2 cellular contexts compared by ENCODE assay signal in the genomic region with DNA sequence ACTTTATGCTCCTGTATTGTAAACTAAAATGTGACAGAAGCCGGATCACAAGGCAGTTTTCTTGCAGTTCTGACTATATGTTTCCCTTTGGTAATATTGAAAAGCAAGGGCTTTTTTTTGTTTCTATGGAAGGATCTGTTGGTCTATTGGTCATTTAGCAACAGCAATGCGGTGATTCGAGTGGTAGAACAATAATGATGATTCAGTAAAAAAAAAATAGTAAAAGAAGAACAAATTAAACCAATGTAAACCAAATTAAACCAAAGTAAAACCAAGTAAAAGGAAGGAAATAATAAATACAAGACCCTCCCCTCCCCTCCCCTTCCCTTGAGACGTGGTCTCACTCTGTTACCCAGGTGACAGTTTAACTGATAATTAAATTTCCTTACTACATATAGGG.
A peak's percentile ranks its signal among the peaks of the same experiment; 100 is the strongest.
TF ChIP-seq lines count a peak whose summit lies in the region.

No MANE protein-coding gene starts in this region.

TF ChIP-seq in A549, 52 proteins besides CTCF, POLR2A, EP300 and RAD21 (continued from another document):
- TF ChIP-seq, protein P1, sequence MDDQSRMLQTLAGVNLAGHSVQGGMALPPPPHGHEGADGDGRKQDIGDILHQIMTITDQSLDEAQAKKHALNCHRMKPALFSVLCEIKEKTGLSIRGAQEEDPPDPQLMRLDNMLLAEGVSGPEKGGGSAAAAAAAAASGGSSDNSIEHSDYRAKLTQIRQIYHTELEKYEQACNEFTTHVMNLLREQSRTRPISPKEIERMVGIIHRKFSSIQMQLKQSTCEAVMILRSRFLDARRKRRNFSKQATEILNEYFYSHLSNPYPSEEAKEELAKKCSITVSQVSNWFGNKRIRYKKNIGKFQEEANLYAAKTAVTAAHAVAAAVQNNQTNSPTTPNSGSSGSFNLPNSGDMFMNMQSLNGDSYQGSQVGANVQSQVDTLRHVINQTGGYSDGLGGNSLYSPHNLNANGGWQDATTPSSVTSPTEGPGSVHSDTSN (IDR thresholded peaks at IDR 0.05), result no peak
- TF ChIP-seq MAFK (IDR thresholded peaks at IDR 0.05; ENCODE audit: partially characterized antibody) (peak; percentile 60), NPAS2 (CRISPR knock-in tag; IDR thresholded peaks at IDR 0.05; ENCODE audit: borderline replicate concordance) (no peak)

TF ChIP-seq in K562, 482 proteins besides CTCF, POLR2A, EP300 and RAD21 (continued from another document):
- TF ChIP-seq, protein P2, sequence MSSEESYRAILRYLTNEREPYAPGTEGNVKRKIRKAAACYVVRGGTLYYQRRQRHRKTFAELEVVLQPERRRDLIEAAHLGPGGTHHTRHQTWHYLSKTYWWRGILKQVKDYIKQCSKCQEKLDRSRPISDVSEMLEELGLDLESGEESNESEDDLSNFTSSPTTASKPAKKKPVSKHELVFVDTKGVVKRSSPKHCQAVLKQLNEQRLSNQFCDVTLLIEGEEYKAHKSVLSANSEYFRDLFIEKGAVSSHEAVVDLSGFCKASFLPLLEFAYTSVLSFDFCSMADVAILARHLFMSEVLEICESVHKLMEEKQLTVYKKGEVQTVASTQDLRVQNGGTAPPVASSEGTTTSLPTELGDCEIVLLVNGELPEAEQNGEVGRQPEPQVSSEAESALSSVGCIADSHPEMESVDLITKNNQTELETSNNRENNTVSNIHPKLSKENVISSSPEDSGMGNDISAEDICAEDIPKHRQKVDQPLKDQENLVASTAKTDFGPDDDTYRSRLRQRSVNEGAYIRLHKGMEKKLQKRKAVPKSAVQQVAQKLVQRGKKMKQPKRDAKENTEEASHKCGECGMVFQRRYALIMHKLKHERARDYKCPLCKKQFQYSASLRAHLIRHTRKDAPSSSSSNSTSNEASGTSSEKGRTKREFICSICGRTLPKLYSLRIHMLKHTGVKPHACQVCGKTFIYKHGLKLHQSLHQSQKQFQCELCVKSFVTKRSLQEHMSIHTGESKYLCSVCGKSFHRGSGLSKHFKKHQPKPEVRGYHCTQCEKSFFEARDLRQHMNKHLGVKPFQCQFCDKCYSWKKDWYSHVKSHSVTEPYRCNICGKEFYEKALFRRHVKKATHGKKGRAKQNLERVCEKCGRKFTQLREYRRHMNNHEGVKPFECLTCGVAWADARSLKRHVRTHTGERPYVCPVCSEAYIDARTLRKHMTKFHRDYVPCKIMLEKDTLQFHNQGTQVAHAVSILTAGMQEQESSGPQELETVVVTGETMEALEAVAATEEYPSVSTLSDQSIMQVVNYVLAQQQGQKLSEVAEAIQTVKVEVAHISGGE (CRISPR knock-in tag; IDR thresholded peaks at IDR 0.05), result no peak
- TF ChIP-seq, protein P3, sequence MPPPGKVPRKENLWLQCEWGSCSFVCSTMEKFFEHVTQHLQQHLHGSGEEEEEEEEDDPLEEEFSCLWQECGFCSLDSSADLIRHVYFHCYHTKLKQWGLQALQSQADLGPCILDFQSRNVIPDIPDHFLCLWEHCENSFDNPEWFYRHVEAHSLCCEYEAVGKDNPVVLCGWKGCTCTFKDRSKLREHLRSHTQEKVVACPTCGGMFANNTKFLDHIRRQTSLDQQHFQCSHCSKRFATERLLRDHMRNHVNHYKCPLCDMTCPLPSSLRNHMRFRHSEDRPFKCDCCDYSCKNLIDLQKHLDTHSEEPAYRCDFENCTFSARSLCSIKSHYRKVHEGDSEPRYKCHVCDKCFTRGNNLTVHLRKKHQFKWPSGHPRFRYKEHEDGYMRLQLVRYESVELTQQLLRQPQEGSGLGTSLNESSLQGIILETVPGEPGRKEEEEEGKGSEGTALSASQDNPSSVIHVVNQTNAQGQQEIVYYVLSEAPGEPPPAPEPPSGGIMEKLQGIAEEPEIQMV (tag; conservative IDR thresholded peaks at IDR 0.05; ENCODE audit: low read depth), result no peak
- no peak for TF ChIP-seq CREBBP (IDR thresholded peaks at IDR 0.05; ENCODE audit: low read depth, low read length)
- TF ChIP-seq MAFG (tag; conservative IDR thresholded peaks at IDR 0.05), result peak; percentile 34
- TF ChIP-seq ZNF316 (IDR thresholded peaks at IDR 0.05), result peak; percentile 83
- no peak for TF ChIP-seq PHF8 (IDR thresholded peaks at IDR 0.05; ENCODE audit: borderline replicate concordance, low read length)
- TF ChIP-seq SLC30A9 (CRISPR knock-in tag; IDR thresholded peaks at IDR 0.05), result no peak
- peak; percentile 31; the same call in 1 of the 2 replicates for TF ChIP-seq MAFF (IDR thresholded peaks at IDR 0.05; ENCODE audit: low read length)
- no peak for TF ChIP-seq KHSRP (IDR thresholded peaks at IDR 0.05)
- peak; percentile 53; the same call in 1 of the 2 replicates for TF ChIP-seq C11orf30 (IDR thresholded peaks at IDR 0.05; ENCODE audit: low read depth)
- TF ChIP-seq ZNF212 (CRISPR knock-in tag; IDR thresholded peaks at IDR 0.05), result no peak
- TF ChIP-seq SAFB (IDR thresholded peaks at IDR 0.05; ENCODE audit: borderline replicate concordance, low read depth, low read length), result no peak
- TF ChIP-seq TEAD1 (CRISPR knock-in tag; IDR thresholded peaks at IDR 0.05), result no peak
- TF ChIP-seq ZNF699 (CRISPR knock-in tag; IDR thresholded peaks at IDR 0.05; ENCODE audit: insufficient replicate concordance), result no peak
